1 cellular context compared by ENCODE assay signal in the genomic region with DNA sequence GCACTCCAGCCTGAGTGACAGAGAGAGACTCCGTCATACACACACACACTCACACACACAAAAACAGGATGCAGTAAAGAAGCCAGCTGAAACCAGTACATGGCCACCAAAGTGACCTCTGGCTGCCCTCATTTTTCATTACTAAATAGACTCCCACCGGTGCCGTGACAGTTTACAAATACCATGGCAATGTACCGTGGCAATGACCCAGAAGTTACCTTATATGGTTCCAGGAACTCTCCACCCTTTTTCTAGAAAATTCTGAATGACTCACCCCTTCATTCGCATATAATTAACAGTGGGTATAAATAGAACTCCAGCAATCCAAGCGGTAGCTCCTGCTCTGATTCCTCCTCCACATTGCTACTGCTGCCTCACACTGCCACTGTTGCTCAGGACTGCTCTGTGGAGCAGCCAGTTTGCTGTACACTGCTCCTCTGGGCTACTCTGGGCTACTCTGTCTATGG.
TF ChIP-seq lines count a peak whose summit lies in the region.

No MANE protein-coding gene starts in this region.

TF ChIP-seq in HepG2, 621 proteins besides CTCF, POLR2A, EP300 and RAD21 (continued from another document):
- TF ChIP-seq ZNF460 (CRISPR knock-in tag; IDR thresholded peaks at IDR 0.05; ENCODE audit: borderline replicate concordance) (no peak), JUN (CRISPR knock-in tag; IDR thresholded peaks at IDR 0.05) (no peak), ZNF724P (CRISPR knock-in tag; IDR thresholded peaks at IDR 0.05; ENCODE audit: borderline replicate concordance) (no peak), FIP1L1 (IDR thresholded peaks at IDR 0.05; ENCODE audit: borderline replicate concordance, insufficient read depth, low read depth, low read length) (no peak), ZNF382 (CRISPR knock-in tag; IDR thresholded peaks at IDR 0.05; ENCODE audit: borderline replicate concordance) (no peak), THAP11 (CRISPR knock-in tag; IDR thresholded peaks at IDR 0.05) (no peak), GTF3A (CRISPR knock-in tag; conservative IDR thresholded peaks at IDR 0.05) (no peak), KLF15 (CRISPR knock-in tag; IDR thresholded peaks at IDR 0.05; ENCODE audit: borderline replicate concordance) (no peak)
- TF ChIP-seq, protein P1, sequence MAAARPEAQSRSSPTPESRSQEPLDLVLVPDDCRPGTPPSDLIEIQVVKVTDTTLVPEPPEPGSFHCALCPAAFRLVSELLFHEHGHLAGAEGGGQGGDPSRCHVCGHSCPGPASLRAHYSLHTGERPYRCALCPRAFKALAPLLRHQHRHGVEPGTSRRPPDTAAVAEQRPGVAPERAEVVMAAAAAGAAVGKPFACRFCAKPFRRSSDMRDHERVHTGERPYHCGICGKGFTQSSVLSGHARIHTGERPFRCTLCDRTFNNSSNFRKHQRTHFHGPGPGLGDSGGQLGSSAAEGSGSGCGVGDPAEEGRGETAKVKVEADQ (CRISPR knock-in tag; IDR thresholded peaks at IDR 0.05; ENCODE audit: borderline replicate concordance) = no peak
- TF ChIP-seq, protein P2, sequence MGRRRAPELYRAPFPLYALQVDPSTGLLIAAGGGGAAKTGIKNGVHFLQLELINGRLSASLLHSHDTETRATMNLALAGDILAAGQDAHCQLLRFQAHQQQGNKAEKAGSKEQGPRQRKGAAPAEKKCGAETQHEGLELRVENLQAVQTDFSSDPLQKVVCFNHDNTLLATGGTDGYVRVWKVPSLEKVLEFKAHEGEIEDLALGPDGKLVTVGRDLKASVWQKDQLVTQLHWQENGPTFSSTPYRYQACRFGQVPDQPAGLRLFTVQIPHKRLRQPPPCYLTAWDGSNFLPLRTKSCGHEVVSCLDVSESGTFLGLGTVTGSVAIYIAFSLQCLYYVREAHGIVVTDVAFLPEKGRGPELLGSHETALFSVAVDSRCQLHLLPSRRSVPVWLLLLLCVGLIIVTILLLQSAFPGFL (CRISPR knock-in tag; IDR thresholded peaks at IDR 0.05) = no peak
